In genomic region chr17:17206149-17206912, GRCh38 we compare ENCODE assay signal across 1 cellular context.
TF ChIP-seq lines count a peak whose summit lies in the region.

TSS of gene PLD6 (minus strand) at chr17:17206333. CDS start at chr17:17206286, 47 bp downstream.

TF ChIP-seq in HepG2, 621 proteins besides CTCF, POLR2A, EP300 and RAD21 (continued from another document and continues in another):
- TF ChIP-seq, protein P1, sequence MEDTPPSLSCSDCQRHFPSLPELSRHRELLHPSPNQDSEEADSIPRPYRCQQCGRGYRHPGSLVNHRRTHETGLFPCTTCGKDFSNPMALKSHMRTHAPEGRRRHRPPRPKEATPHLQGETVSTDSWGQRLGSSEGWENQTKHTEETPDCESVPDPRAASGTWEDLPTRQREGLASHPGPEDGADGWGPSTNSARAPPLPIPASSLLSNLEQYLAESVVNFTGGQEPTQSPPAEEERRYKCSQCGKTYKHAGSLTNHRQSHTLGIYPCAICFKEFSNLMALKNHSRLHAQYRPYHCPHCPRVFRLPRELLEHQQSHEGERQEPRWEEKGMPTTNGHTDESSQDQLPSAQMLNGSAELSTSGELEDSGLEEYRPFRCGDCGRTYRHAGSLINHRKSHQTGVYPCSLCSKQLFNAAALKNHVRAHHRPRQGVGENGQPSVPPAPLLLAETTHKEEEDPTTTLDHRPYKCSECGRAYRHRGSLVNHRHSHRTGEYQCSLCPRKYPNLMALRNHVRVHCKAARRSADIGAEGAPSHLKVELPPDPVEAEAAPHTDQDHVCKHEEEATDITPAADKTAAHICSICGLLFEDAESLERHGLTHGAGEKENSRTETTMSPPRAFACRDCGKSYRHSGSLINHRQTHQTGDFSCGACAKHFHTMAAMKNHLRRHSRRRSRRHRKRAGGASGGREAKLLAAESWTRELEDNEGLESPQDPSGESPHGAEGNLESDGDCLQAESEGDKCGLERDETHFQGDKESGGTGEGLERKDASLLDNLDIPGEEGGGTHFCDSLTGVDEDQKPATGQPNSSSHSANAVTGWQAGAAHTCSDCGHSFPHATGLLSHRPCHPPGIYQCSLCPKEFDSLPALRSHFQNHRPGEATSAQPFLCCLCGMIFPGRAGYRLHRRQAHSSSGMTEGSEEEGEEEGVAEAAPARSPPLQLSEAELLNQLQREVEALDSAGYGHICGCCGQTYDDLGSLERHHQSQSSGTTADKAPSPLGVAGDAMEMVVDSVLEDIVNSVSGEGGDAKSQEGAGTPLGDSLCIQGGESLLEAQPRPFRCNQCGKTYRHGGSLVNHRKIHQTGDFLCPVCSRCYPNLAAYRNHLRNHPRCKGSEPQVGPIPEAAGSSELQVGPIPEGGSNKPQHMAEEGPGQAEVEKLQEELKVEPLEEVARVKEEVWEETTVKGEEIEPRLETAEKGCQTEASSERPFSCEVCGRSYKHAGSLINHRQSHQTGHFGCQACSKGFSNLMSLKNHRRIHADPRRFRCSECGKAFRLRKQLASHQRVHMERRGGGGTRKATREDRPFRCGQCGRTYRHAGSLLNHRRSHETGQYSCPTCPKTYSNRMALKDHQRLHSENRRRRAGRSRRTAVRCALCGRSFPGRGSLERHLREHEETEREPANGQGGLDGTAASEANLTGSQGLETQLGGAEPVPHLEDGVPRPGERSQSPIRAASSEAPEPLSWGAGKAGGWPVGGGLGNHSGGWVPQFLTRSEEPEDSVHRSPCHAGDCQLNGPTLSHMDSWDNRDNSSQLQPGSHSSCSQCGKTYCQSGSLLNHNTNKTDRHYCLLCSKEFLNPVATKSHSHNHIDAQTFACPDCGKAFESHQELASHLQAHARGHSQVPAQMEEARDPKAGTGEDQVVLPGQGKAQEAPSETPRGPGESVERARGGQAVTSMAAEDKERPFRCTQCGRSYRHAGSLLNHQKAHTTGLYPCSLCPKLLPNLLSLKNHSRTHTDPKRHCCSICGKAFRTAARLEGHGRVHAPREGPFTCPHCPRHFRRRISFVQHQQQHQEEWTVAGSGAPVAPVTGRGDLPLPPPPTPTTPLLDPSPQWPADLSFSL (CRISPR knock-in tag; IDR thresholded peaks at IDR 0.05), result peak; percentile 51; the same call in 1 of the 2 replicates
- TF ChIP-seq TEAD3 (CRISPR knock-in tag; optimal IDR thresholded peaks at IDR 0.05; ENCODE audit: borderline replicate concordance) (peak; percentile 77), BORCS8-MEF2B (CRISPR knock-in tag; IDR thresholded peaks at IDR 0.05) (peak; percentile 90), ZNF124 (CRISPR knock-in tag; IDR thresholded peaks at IDR 0.05) (0 out of 2 replicates have a peak, but pooled peaks have one; percentile 43), RFX3 (CRISPR knock-in tag; IDR thresholded peaks at IDR 0.05) (no peak), ZNF121 (CRISPR knock-in tag; IDR thresholded peaks at IDR 0.05) (no peak), ZNF253 (CRISPR knock-in tag; IDR thresholded peaks at IDR 0.05; ENCODE audit: borderline replicate concordance) (peak; percentile 68), ZNF318 (CRISPR knock-in tag; IDR thresholded peaks at IDR 0.05) (peak; percentile 70), ZFY (CRISPR knock-in tag; IDR thresholded peaks at IDR 0.05) (peak; percentile 79), SMAD1 (CRISPR knock-in tag; IDR thresholded peaks at IDR 0.05; ENCODE audit: borderline replicate concordance, low read depth) (no peak; the same call in 1 of the 2 replicates), TGIF2 (CRISPR knock-in tag; IDR thresholded peaks at IDR 0.05) (peak; percentile 91), ZNF138 (CRISPR knock-in tag; IDR thresholded peaks at IDR 0.05; ENCODE audit: low read depth) (peak; percentile 97; the same call in 1 of the 2 replicates), TOPORS (CRISPR knock-in tag; IDR thresholded peaks at IDR 0.05) (peak; percentile 93), ZNF776 (CRISPR knock-in tag; IDR thresholded peaks at IDR 0.05) (peak; percentile 100), TAF15 (IDR thresholded peaks at IDR 0.05; ENCODE audit: low read depth, low read length, poor library complexity, severe bottlenecking) (no peak), E2F5 (CRISPR knock-in tag; conservative IDR thresholded peaks at IDR 0.05) (peak; percentile 34; the same call in 1 of the 2 replicates), SNAI1 (CRISPR knock-in tag; IDR thresholded peaks at IDR 0.05; ENCODE audit: borderline replicate concordance) (0 out of 2 replicates have a peak, but pooled peaks have one; percentile 21), GMEB2 (CRISPR knock-in tag; IDR thresholded peaks at IDR 0.05; ENCODE audit: low read depth) (peak; percentile 76), TEAD2 (CRISPR knock-in tag; IDR thresholded peaks at IDR 0.05) (peak; percentile 88), FOXK2 (IDR thresholded peaks at IDR 0.05) (no peak), ZNF773 (CRISPR knock-in tag; IDR thresholded peaks at IDR 0.05; ENCODE audit: borderline replicate concordance) (no peak; the same call in 1 of the 2 replicates), ZNF276 (CRISPR knock-in tag; IDR thresholded peaks at IDR 0.05; ENCODE audit: low read depth) (peak; percentile 91; the same call in 1 of the 2 replicates), HNRNPK (IDR thresholded peaks at IDR 0.05; ENCODE audit: low read depth, low read length, poor library complexity, severe bottlenecking) (peak; percentile 90), HOXD1 (CRISPR knock-in tag; IDR thresholded peaks at IDR 0.05) (peak; percentile 91), SRY (CRISPR knock-in tag; IDR thresholded peaks at IDR 0.05) (peak; percentile 89), PLRG1 (conservative IDR thresholded peaks at IDR 0.05) (no peak), ZNF883 (CRISPR knock-in tag; IDR thresholded peaks at IDR 0.05; ENCODE audit: not compliant biosample characterization) (peak; percentile 87), PAX8 (CRISPR knock-in tag; IDR thresholded peaks at IDR 0.05; ENCODE audit: borderline replicate concordance) (peak; percentile 90), ZNF790 (CRISPR knock-in tag; IDR thresholded peaks at IDR 0.05; ENCODE audit: borderline replicate concordance) (peak; percentile 96), JARID2 (CRISPR knock-in tag; IDR thresholded peaks at IDR 0.05; ENCODE audit: insufficient replicate concordance) (no peak), SMC3 (IDR thresholded peaks at IDR 0.05; ENCODE audit: low read length) (no peak), ZBTB7A (CRISPR knock-in tag; IDR thresholded peaks at IDR 0.05) (no peak; the same call in 1 of the 2 replicates), HNF4G (IDR thresholded peaks at IDR 0.05; ENCODE audit: borderline replicate concordance, low read depth, low read length) (no peak), HNF4G (CRISPR knock-in tag; IDR thresholded peaks at IDR 0.05; ENCODE audit: borderline replicate concordance, low read depth) (no peak), ZNF34 (CRISPR knock-in tag; IDR thresholded peaks at IDR 0.05; ENCODE audit: borderline replicate concordance) (no peak; the same call in 1 of the 2 replicates)
- TF ChIP-seq, protein P2, sequence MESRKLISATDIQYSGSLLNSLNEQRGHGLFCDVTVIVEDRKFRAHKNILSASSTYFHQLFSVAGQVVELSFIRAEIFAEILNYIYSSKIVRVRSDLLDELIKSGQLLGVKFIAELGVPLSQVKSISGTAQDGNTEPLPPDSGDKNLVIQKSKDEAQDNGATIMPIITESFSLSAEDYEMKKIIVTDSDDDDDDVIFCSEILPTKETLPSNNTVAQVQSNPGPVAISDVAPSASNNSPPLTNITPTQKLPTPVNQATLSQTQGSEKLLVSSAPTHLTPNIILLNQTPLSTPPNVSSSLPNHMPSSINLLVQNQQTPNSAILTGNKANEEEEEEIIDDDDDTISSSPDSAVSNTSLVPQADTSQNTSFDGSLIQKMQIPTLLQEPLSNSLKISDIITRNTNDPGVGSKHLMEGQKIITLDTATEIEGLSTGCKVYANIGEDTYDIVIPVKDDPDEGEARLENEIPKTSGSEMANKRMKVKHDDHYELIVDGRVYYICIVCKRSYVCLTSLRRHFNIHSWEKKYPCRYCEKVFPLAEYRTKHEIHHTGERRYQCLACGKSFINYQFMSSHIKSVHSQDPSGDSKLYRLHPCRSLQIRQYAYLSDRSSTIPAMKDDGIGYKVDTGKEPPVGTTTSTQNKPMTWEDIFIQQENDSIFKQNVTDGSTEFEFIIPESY (CRISPR knock-in tag; IDR thresholded peaks at IDR 0.05), result no peak; the same call in 1 of the 2 replicates
- TF ChIP-seq, protein P3, sequence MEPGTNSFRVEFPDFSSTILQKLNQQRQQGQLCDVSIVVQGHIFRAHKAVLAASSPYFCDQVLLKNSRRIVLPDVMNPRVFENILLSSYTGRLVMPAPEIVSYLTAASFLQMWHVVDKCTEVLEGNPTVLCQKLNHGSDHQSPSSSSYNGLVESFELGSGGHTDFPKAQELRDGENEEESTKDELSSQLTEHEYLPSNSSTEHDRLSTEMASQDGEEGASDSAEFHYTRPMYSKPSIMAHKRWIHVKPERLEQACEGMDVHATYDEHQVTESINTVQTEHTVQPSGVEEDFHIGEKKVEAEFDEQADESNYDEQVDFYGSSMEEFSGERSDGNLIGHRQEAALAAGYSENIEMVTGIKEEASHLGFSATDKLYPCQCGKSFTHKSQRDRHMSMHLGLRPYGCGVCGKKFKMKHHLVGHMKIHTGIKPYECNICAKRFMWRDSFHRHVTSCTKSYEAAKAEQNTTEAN (CRISPR knock-in tag; conservative IDR thresholded peaks at IDR 0.05), result peak; percentile 55; the same call in 1 of the 2 replicates
